8 cellular contexts compared by ENCODE assay signal in genomic region chrX:135543924-135544323, GRCh38. TPM values are rescaled to one million over a fixed set of nuclear protein-coding genes. Genes with fewer than 3 reads are reported as not detected.
A peak's percentile ranks its signal among the peaks of the same experiment; 100 is the strongest.
DNase-seq lines count a peak whose midpoint lies in the region; ATAC-seq and TF ChIP-seq lines count a peak whose summit lies in the region.

No MANE protein-coding gene starts in this region.

- H3K79me2 ChIP-seq in GM23248 (ENCODE audit: insufficient read depth) = no peaks in the 10 kb centered on the region

- H3K27me3 ChIP-seq in GM23248 (replicated peaks; ENCODE audit: insufficient read depth) = no peaks in the 10 kb centered on the region
- no peaks in the 10 kb centered on the region for H3K27me3 ChIP-seq in testis

- H3K4me1 ChIP-seq in GM23248 (ENCODE audit: insufficient read depth) = no peaks in the 10 kb centered on the region
- no peaks in the 10 kb centered on the region for H3K4me1 ChIP-seq in testis

- H3K27ac Mint-ChIP-seq in stimulated activated effector memory CD8-positive, alpha-beta T cell treated with anti-CD3 and anti-CD28 coated beads, Interleukin-12 subunit alpha, Interleukin-12 subunit beta, amount 100 ng/mL, for 72 hours = peak overlapping the region; percentile 26

- H3K9me3 ChIP-seq in GM23248 (ENCODE audit: low read depth) = no peaks in the 10 kb centered on the region
- H3K9me3 ChIP-seq in testis = no peaks in the 10 kb centered on the region

- H3K9ac ChIP-seq in GM23248 = no peak overlapping the region

- TF ChIP-seq POLR2A in lower leg skin (IDR thresholded peaks at IDR 0.05) (no peak), testis (IDR thresholded peaks at IDR 0.05) (no peak)

- peak; percentile 46 for ATAC-seq in HG03378 (IDR thresholded peaks at IDR 0.05; ENCODE audit: unreplicated experiment)
- ATAC-seq in stimulated activated effector memory CD8-positive, alpha-beta T cell treated with anti-CD3 and anti-CD28 coated beads, Interleukin-12 subunit alpha, Interleukin-12 subunit beta, amount 100 ng/mL, for 72 hours = no peak

- no peak overlapping the region for H3K4me2 ChIP-seq in GM23248 (ENCODE audit: unreplicated experiment)

- peaks cover 44% of the 10 kb centered on the region for H3K36me3 Mint-ChIP-seq in stimulated activated effector memory CD8-positive, alpha-beta T cell treated with anti-CD3 and anti-CD28 coated beads, Interleukin-12 subunit alpha, Interleukin-12 subunit beta, amount 100 ng/mL, for 72 hours

- no peaks in the 10 kb centered on the region for H4K20me1 ChIP-seq in GM23248 (ENCODE audit: insufficient read depth)

- no peaks in the 10 kb centered on the region for H3F3A ChIP-seq in GM23248 (ENCODE audit: insufficient read depth)

- H3K4me1 Mint-ChIP-seq in stimulated activated effector memory CD8-positive, alpha-beta T cell treated with anti-CD3 and anti-CD28 coated beads, Interleukin-12 subunit alpha, Interleukin-12 subunit beta, amount 100 ng/mL, for 72 hours = peaks cover 19% of the 10 kb centered on the region

- H3K27ac ChIP-seq in GM23248 (no peak overlapping the region), testis (no peak overlapping the region)

- intact Hi-C loops in lower leg skin (cut with DNase I; ENCODE audit: low total_unique reads) (no loop called here), testis (cut with DNase I; ENCODE audit: low total_unique reads) (no loop called here)

- H3K4me3 ChIP-seq in lower leg skin (ENCODE audit: low read depth, poor library complexity, severe bottlenecking) (no peak overlapping the region), GM23248 (no peak overlapping the region), testis (no peak overlapping the region)

- H3K4me3 Mint-ChIP-seq in stimulated activated effector memory CD8-positive, alpha-beta T cell treated with anti-CD3 and anti-CD28 coated beads, Interleukin-12 subunit alpha, Interleukin-12 subunit beta, amount 100 ng/mL, for 72 hours = no peak overlapping the region

- no peaks in the 10 kb centered on the region for H3K9me2 ChIP-seq in GM23248 (ENCODE audit: insufficient read depth)

- H3K9me3 Mint-ChIP-seq in stimulated activated effector memory CD8-positive, alpha-beta T cell treated with anti-CD3 and anti-CD28 coated beads, Interleukin-12 subunit alpha, Interleukin-12 subunit beta, amount 100 ng/mL, for 72 hours = no peaks in the 10 kb centered on the region

- WGBS in lower leg skin, 2 donors = 46 to 72% methylated on average over 2 of the region's 2 CpGs
- WGBS in GM23248 (ENCODE audit: low coverage in 1 of 2, low lambda C conversion rate in 2 of 2, missing lambda C conversion rate in 2 of 2), 2 experiments = 14 to 23% methylated on average over 2 of the region's 2 CpGs
- WGBS in testis, 2 donors = 47 to 63% methylated on average over 2 of the region's 2 CpGs

- no peaks in the 10 kb centered on the region for H3K36me3 ChIP-seq in GM23248 (ENCODE audit: low read depth)
- H3K36me3 ChIP-seq in testis (ENCODE audit: low read depth, missing control alignments) = no peaks in the 10 kb centered on the region

- peak; percentile 63 for DNase-seq in activated effector memory CD4-positive, alpha-beta T cell treated with anti-CD3 and anti-CD28 coated beads, Interleukin-2, amount 50 U/mL, for 16 hours
- no peak for DNase-seq in activated effector memory CD4-positive, alpha-beta T cell treated with Interleukin-2 at 50 U/mL for 16 hours
- peak; percentile 18 for DNase-seq in activated naive CD4-positive, alpha-beta T cell treated with anti-CD3 and anti-CD28 coated beads, Interleukin-2, amount 50 U/mL, for 16 hours
- DNase-seq in stimulated activated effector memory CD8-positive, alpha-beta T cell treated with anti-CD3 and anti-CD28 coated beads, Interleukin-12 subunit alpha, Interleukin-12 subunit beta, amount 100 ng/mL, for 72 hours (ENCODE audit: low spot score in 2 of 2) = no peak
- no peak for DNase-seq in lower leg skin (ENCODE audit: low spot score in 2 of 2)
- DNase-seq in GM23248 = no peak
- no peak for DNase-seq in testis

- H2AFZ ChIP-seq in GM23248 = no peak overlapping the region

- TF ChIP-seq CTCF in lower leg skin (IDR thresholded peaks at IDR 0.05) = no peak
- no peak for TF ChIP-seq CTCF in testis (IDR thresholded peaks at IDR 0.05)

- in situ Hi-C loops in GM23248 (cut with MboI) = no loop called here

RNA-seq across cellular contexts. Expression of gene INTS6L, which starts 23.5 kb away (rescaled TPM):
- total RNA-seq in lower leg skin = 10 to 100 TPM in 1 of 4 donors, 1 to 10 TPM in 3; 7.4 to 10.8 (median 9.0) TPM
- 1.9 and 4.4 TPM in 2 replicates for total RNA-seq in GM23248 (2014; rRNA removed; shearing (Covaris generic))
- 1.1 and 1.2 TPM in 2 replicates for polyA plus RNA-seq in GM23248 (2016; fragmentation: Nextera tagmentation; extraction: Ambion mirVana)
- total RNA-seq in testis = 10 to 100 TPM; 41.3 to 47.6 TPM
- polyA plus RNA-seq in testis (ENCODE audit: insufficient read depth, low read depth, low replicate concordance) = 15.0 TPM

Comparison
In these comparisons a context has a peak if more than half of its experiments do, and no peak if none do; other contexts are left out.
1. DNase-seq: peak in activated effector memory CD4-positive, alpha-beta T cell treated with anti-CD3 and anti-CD28 coated beads, Interleukin-2, amount 50 U/mL, for 16 hours (single experiment) and activated naive CD4-positive, alpha-beta T cell treated with anti-CD3 and anti-CD28 coated beads, Interleukin-2, amount 50 U/mL, for 16 hours (single experiment); none in activated effector memory CD4-positive, alpha-beta T cell treated with Interleukin-2 at 50 U/mL for 16 hours (single experiment), stimulated activated effector memory CD8-positive, alpha-beta T cell treated with anti-CD3 and anti-CD28 coated beads, Interleukin-12 subunit alpha, Interleukin-12 subunit beta, amount 100 ng/mL, for 72 hours (0 of 2), lower leg skin (0 of 2), GM23248 (single experiment) and testis (single experiment).